14 cellular contexts compared by ENCODE assay signal in genomic region chr10:126233721-126234120, GRCh38.
DNase-seq lines count a peak whose midpoint lies in the region; ATAC-seq and TF ChIP-seq lines count a peak whose summit lies in the region.
"Had no signal": no experiment of that assay in that cellular context is flagged by ENCODE, and none has a peak within 500 bp of the region (broad histone marks: within the 10 kb centered on the region; RNA-seq: fewer than 3 reads in every experiment).

No MANE protein-coding gene starts in this region.

- H3K4me1 Mint-ChIP-seq in brain, result peaks cover 67% of the 10 kb centered on the region
- H3K4me1 Mint-ChIP-seq in natural killer cell treated with Interleukin-12 subunit alpha and Interleukin-12 subunit beta and Interleukin-15 and Interleukin-18, amount 100 ng/mL, for 72 hours (ENCODE audit: low read depth in 2 of 2), result no peaks in the 10 kb centered on the region

- no peak for TF ChIP-seq CTCF in HEK293 (tag by site-specific recombination; IDR thresholded peaks at IDR 0.05)
- no peak for TF ChIP-seq CTCF in brain (conservative IDR thresholded peaks at IDR 0.05)
- no peak for TF ChIP-seq CTCF in smooth muscle cell (IDR thresholded peaks at IDR 0.05; ENCODE audit: borderline replicate concordance, insufficient read depth, poor library complexity, severe bottlenecking)

- H3K27ac ChIP-seq in HEK293 (ENCODE audit: extremely low read depth, low read depth, low read length) (peak overlapping the region; percentile 63), smooth muscle cell (ENCODE audit: low read depth) (peak overlapping the region; percentile 3)
- H3K27ac ChIP-seq: BLaER1 treated with 17β-estradiol and CSF1 and Interleukin-3, amounts not matched to agents 10 nM and 100 nM had no signal

- H3K4me3 ChIP-seq in HEK293 (ENCODE audit: low read depth, low read length) (no peak overlapping the region), smooth muscle cell (no peak overlapping the region)
- H3K4me3 ChIP-seq: BLaER1 treated with 17β-estradiol and CSF1 and Interleukin-3, amounts not matched to agents 10 nM and 100 nM had no signal

- no peaks in the 10 kb centered on the region for H3F3A ChIP-seq in smooth muscle cell (ENCODE audit: low read depth)

- H2AFZ ChIP-seq in smooth muscle cell (ENCODE audit: low read depth), result no peak overlapping the region

- H4K20me1 ChIP-seq in smooth muscle cell (ENCODE audit: low read depth), result no peaks in the 10 kb centered on the region
- H4K20me1 ChIP-seq: BLaER1 treated with 17β-estradiol and CSF1 and Interleukin-3, amounts not matched to agents 10 nM and 100 nM had no signal

- H3K9me3 ChIP-seq in HEK293 (ENCODE audit: control insufficient read depth, insufficient read depth, low read depth, low read length), result no peaks in the 10 kb centered on the region
- no peaks in the 10 kb centered on the region for H3K9me3 ChIP-seq in smooth muscle cell (replicated peaks; ENCODE audit: low read depth)

- no peak for ATAC-seq in natural killer cell treated with Interleukin-12 subunit alpha and Interleukin-12 subunit beta and Interleukin-15 and Interleukin-18, amount 100 ng/mL, for 72 hours
- ATAC-seq: HCT116 had no signal

- H3K4me3 Mint-ChIP-seq in brain, result peak overlapping the region in 1 of 5 experiments; percentile 1
- H3K4me3 Mint-ChIP-seq in natural killer cell treated with Interleukin-12 subunit alpha and Interleukin-12 subunit beta and Interleukin-15 and Interleukin-18, amount 100 ng/mL, for 72 hours, result no peak overlapping the region
- H3K4me3 Mint-ChIP-seq: CD4-positive, alpha-beta T cell had no signal

- no peaks in the 10 kb centered on the region for H3K36me3 Mint-ChIP-seq in brain
- no peaks in the 10 kb centered on the region for H3K36me3 Mint-ChIP-seq in natural killer cell treated with Interleukin-12 subunit alpha and Interleukin-12 subunit beta and Interleukin-15 and Interleukin-18, amount 100 ng/mL, for 72 hours

- DNase-seq in NCI-H510A treated with DMSO at 0.1 percent for 48 hours (lab: John Stamatoyannopoulos, UW) (peak; percentile 37), NCI-H510A (lab: John Stamatoyannopoulos, UW) (no peak), smooth muscle cell (lab: John Stamatoyannopoulos, UW; ENCODE audit: unreplicated experiment) (no peak)
- DNase-seq in activated T-cell treated with anti-CD3 and anti-CD28 coated beads, Interleukin-2, amount 50 U/mL, for 48 hours, result no peak
- DNase-seq in natural killer cell treated with Interleukin-12 subunit alpha and Interleukin-12 subunit beta and Interleukin-15 and Interleukin-18, amount 100 ng/mL, for 72 hours (ENCODE audit: low spot score), result no peak
- DNase-seq: 8988T; Calu3; CD4-positive, alpha-beta T cell; DMS 273 treated with DMSO at 0.1 percent for 48 hours; IMR-90 had no signal

- H3K9ac ChIP-seq in smooth muscle cell (ENCODE audit: low read depth), result no peak overlapping the region
- H3K9ac ChIP-seq: BLaER1 treated with 17β-estradiol and CSF1 and Interleukin-3, amounts not matched to agents 10 nM and 100 nM had no signal

- peak overlapping the region; percentile 19 for H3K4me2 ChIP-seq in smooth muscle cell
- H3K4me2 ChIP-seq: BLaER1 treated with 17β-estradiol and CSF1 and Interleukin-3, amounts not matched to agents 10 nM and 100 nM had no signal

- peaks cover 0 to 4% (median 0%) of the 10 kb centered on the region in 5 experiments for H3K9me3 Mint-ChIP-seq in brain
- H3K9me3 Mint-ChIP-seq in natural killer cell treated with Interleukin-12 subunit alpha and Interleukin-12 subunit beta and Interleukin-15 and Interleukin-18, amount 100 ng/mL, for 72 hours, result no peaks in the 10 kb centered on the region

- H3K27me3 Mint-ChIP-seq in brain, result peaks cover 3% of the 10 kb centered on the region
- peaks cover 28% of the 10 kb centered on the region in 2 donors for H3K27me3 Mint-ChIP-seq in natural killer cell treated with Interleukin-12 subunit alpha and Interleukin-12 subunit beta and Interleukin-15 and Interleukin-18, amount 100 ng/mL, for 72 hours

- peaks cover 38% of the 10 kb centered on the region for H3K79me2 ChIP-seq in smooth muscle cell (ENCODE audit: low read depth)

- H3K27ac Mint-ChIP-seq in brain, result peak overlapping the region in 4 of 5 experiments; percentile 7 to 93 (median 41)
- H3K27ac Mint-ChIP-seq in natural killer cell treated with Interleukin-12 subunit alpha and Interleukin-12 subunit beta and Interleukin-15 and Interleukin-18, amount 100 ng/mL, for 72 hours, result no peak overlapping the region
- H3K27ac Mint-ChIP-seq: CD4-positive, alpha-beta T cell had no signal

- no peaks in the 10 kb centered on the region for H3K27me3 ChIP-seq in smooth muscle cell (ENCODE audit: low read depth)
- H3K27me3 ChIP-seq: BLaER1 treated with 17β-estradiol and CSF1 and Interleukin-3, amounts not matched to agents 10 nM and 100 nM had no signal

- CTCF ChIA-PET in HEK293 (lab: Yijun Ruan, JAX), result interaction anchor here (0.6 kb wide), 1 partner anchor 8 kb away, joined by 3 read pairs; no protein-coding TSS in a partner anchor

- peaks cover 15% of the 10 kb centered on the region for H3K4me1 ChIP-seq in HEK293 (ENCODE audit: control insufficient read depth, insufficient read depth, low read length)
- peaks cover 4% of the 10 kb centered on the region for H3K4me1 ChIP-seq in smooth muscle cell (ENCODE audit: low read depth)

- WGBS in smooth muscle cell (ENCODE audit: low lambda C conversion rate), result 42% methylated on average over 7 of the region's 7 CpGs

- no peaks in the 10 kb centered on the region for H3K36me3 ChIP-seq in HEK293 (ENCODE audit: control insufficient read depth in 2 of 2, insufficient read depth in 1 of 2, low read length in 2 of 2)
- H3K36me3 ChIP-seq in smooth muscle cell (ENCODE audit: low read depth), result no peaks in the 10 kb centered on the region
- H3K36me3 ChIP-seq: BLaER1 treated with 17β-estradiol and CSF1 and Interleukin-3, amounts not matched to agents 10 nM and 100 nM had no signal

- POLR2A ChIA-PET in HEK293 (lab: Yijun Ruan, JAX), result no interaction called here

TF ChIP-seq in HEK293, 187 proteins besides CTCF, POLR2A, EP300 and RAD21 (continues in another document):
- TF ChIP-seq ZNF433 (tag by site-specific recombination; IDR thresholded peaks at IDR 0.05; ENCODE audit: low read depth) (no peak), ZSCAN23 (tag by site-specific recombination; IDR thresholded peaks at IDR 0.05) (peak; percentile 87; the same call in 1 of the 2 replicates), ZNF449 (tag by site-specific recombination; IDR thresholded peaks at IDR 0.05) (0 out of 2 replicates have a peak, but pooled peaks have one; percentile 35), PRDM10 (tag by site-specific recombination; IDR thresholded peaks at IDR 0.05) (no peak), KLF10 (tag by site-specific recombination; IDR thresholded peaks at IDR 0.05) (peak; percentile 84), PRDM6 (tag by site-specific recombination; IDR thresholded peaks at IDR 0.05) (peak; percentile 94), ZBTB17 (tag by site-specific recombination; IDR thresholded peaks at IDR 0.05) (peak; percentile 55; the same call in 1 of the 2 replicates), ZNF132 (tag by site-specific recombination; IDR thresholded peaks at IDR 0.05; ENCODE audit: borderline replicate concordance) (no peak)

Comparison
In these comparisons a context has a peak if more than half of its experiments do, and no peak if none do; other contexts are left out.
1. H3K27ac Mint-ChIP-seq: peak in brain (4 of 5); none in natural killer cell treated with Interleukin-12 subunit alpha and Interleukin-12 subunit beta and Interleukin-15 and Interleukin-18, amount 100 ng/mL, for 72 hours (0 of 2).